26 cellular contexts compared by ENCODE assay signal in genomic region chrX:24775891-24776290, GRCh38.
"Had no signal": no experiment of that assay in that cellular context is flagged by ENCODE, and none has a peak within 500 bp of the region (broad histone marks: within the 10 kb centered on the region; RNA-seq: fewer than 3 reads in every experiment).

No MANE protein-coding gene starts in this region.

- H3K4me3 Mint-ChIP-seq: activated CD4-positive, alpha-beta memory T cell treated with anti-CD3 and anti-CD28 coated beads for 36 hours; activated CD4-positive, alpha-beta T cell treated with anti-CD3 and anti-CD28 coated beads, Interleukin-2, amount 10 ng/mL, durations not matched to agents 24 days and 14 days; activated T-helper 1 cell treated with anti-CD3 and anti-CD28 coated beads, Interleukin-12 subunit alpha, Interleukin-12 subunit beta, Interleukin-2, Interleukin-4 antibody, amounts not matched to agents 30 ng/mL and 10 ng/mL and 1 ng/mL, durations not matched to agents 14 hours and 24 hours and 36 hours; central memory CD8-positive, alpha-beta T cell; dendritic cell treated with granulocyte-macrophage colony-stimulating factor and Interleukin-4, amounts not matched to agents 40 ng/mL and 50 ng/mL, for 4 days; mesothelial cell of epicardium; naive B cell; neural crest cell; T-helper 17 cell had no signal

- H3K4me3 ChIP-seq: breast epithelium, esophagus muscularis mucosa, heart left ventricle, transverse colon had no signal

- H3K9me3 Mint-ChIP-seq: activated CD4-positive, alpha-beta memory T cell treated with anti-CD3 and anti-CD28 coated beads for 36 hours; activated CD4-positive, alpha-beta T cell treated with anti-CD3 and anti-CD28 coated beads, Interleukin-2, amount 10 ng/mL, durations not matched to agents 24 days and 14 days; activated T-helper 1 cell treated with anti-CD3 and anti-CD28 coated beads, Interleukin-12 subunit alpha, Interleukin-12 subunit beta, Interleukin-2, Interleukin-4 antibody, amounts not matched to agents 30 ng/mL and 10 ng/mL and 1 ng/mL, durations not matched to agents 14 hours and 24 hours and 36 hours; central memory CD8-positive, alpha-beta T cell; dendritic cell treated with granulocyte-macrophage colony-stimulating factor and Interleukin-4, amounts not matched to agents 40 ng/mL and 50 ng/mL, for 4 days; naive B cell; neural crest cell had no signal

- DNase-seq: activated CD4-positive, alpha-beta memory T cell treated with anti-CD3 and anti-CD28 coated beads for 36 hours; activated CD4-positive, alpha-beta T cell treated with anti-CD3 and anti-CD28 coated beads, Interleukin-2, amount 10 ng/mL, durations not matched to agents 24 days and 14 days; activated CD8-positive, alpha-beta memory T cell treated with anti-CD3 and anti-CD28 coated beads, Interleukin-2, amount 50 U/mL, for 4 hours; activated gamma-delta T cell; activated naive CD4-positive, alpha-beta T cell treated with anti-CD3 and anti-CD28 coated beads, Interleukin-2, amount 50 U/mL, for 16 hours; activated T-cell treated with anti-CD3 and anti-CD28 coated beads, Interleukin-2, amount 50 U/mL, for 1 hour; amniotic stem cell; foreskin keratinocyte; heart left ventricle; naive B cell; nucleus accumbens; right cardiac atrium; stimulated activated CD4-positive, alpha-beta T cell treated with anti-CD3 and anti-CD28 coated beads, Interleukin-2, amount 100 ng/mL, for 48 hours; stimulated activated naive CD4-positive, alpha-beta T cell treated with Interleukin-2 at 50 U/mL for 16 hours; T-helper 17 cell; T1000; transverse colon; WERI-Rb-1 had no signal

- H3K27ac ChIP-seq: breast epithelium, esophagus muscularis mucosa, foreskin keratinocyte, heart left ventricle, transverse colon, WERI-Rb-1 had no signal

- H3K27me3 ChIP-seq: esophagus muscularis mucosa, foreskin keratinocyte, heart left ventricle, transverse colon had no signal

- H3K9me3 ChIP-seq: breast epithelium, esophagus muscularis mucosa, heart left ventricle, transverse colon had no signal

- H3K27me3 Mint-ChIP-seq: activated CD4-positive, alpha-beta memory T cell treated with anti-CD3 and anti-CD28 coated beads for 36 hours; activated CD4-positive, alpha-beta T cell treated with anti-CD3 and anti-CD28 coated beads, Interleukin-2, amount 10 ng/mL, durations not matched to agents 24 days and 14 days; central memory CD8-positive, alpha-beta T cell; dendritic cell treated with granulocyte-macrophage colony-stimulating factor and Interleukin-4, amounts not matched to agents 40 ng/mL and 50 ng/mL, for 4 days; naive B cell; T-helper 17 cell had no signal

- H3K4me1 ChIP-seq: breast epithelium, esophagus muscularis mucosa, foreskin keratinocyte, heart left ventricle, transverse colon had no signal

- H3K36me3 ChIP-seq: breast epithelium, esophagus muscularis mucosa, transverse colon had no signal

- H3K4me1 Mint-ChIP-seq: central memory CD8-positive, alpha-beta T cell; neural crest cell; T-helper 17 cell had no signal

- ATAC-seq: activated CD4-positive, CD25-positive, alpha-beta regulatory T cell treated with anti-CD3 and anti-CD28 coated beads, Interleukin-2, amount 50 U/mL, for 24 hours; foreskin keratinocyte; heart left ventricle; right cardiac atrium; T-helper 17 cell had no signal

- H3K27ac Mint-ChIP-seq: activated CD4-positive, alpha-beta memory T cell treated with anti-CD3 and anti-CD28 coated beads for 36 hours; activated CD4-positive, alpha-beta T cell treated with anti-CD3 and anti-CD28 coated beads, Interleukin-2, amount 10 ng/mL, durations not matched to agents 24 days and 14 days; activated T-helper 1 cell treated with anti-CD3 and anti-CD28 coated beads, Interleukin-12 subunit alpha, Interleukin-12 subunit beta, Interleukin-2, Interleukin-4 antibody, amounts not matched to agents 30 ng/mL and 10 ng/mL and 1 ng/mL, durations not matched to agents 14 hours and 24 hours and 36 hours; dendritic cell treated with granulocyte-macrophage colony-stimulating factor and Interleukin-4, amounts not matched to agents 40 ng/mL and 50 ng/mL, for 4 days; T-helper 17 cell had no signal
